In genomic region chr16:76885776-76886175, GRCh38 we compare ENCODE assay signal across 30 cellular contexts.
"Had no signal": no experiment of that assay in that cellular context is flagged by ENCODE, and none has a peak within 500 bp of the region (broad histone marks: within the 10 kb centered on the region; RNA-seq: fewer than 3 reads in every experiment).

No MANE protein-coding gene starts in this region.

- H3K27me3 ChIP-seq: ascending aorta, brain microvascular endothelial cell, dorsolateral prefrontal cortex, heart left ventricle had no signal

- H3K4me1 Mint-ChIP-seq: activated B cell treated with CpG ODN at 0.5 μM for 24 hours; activated naive CD4-positive, alpha-beta T cell treated with anti-CD3 and anti-CD28 coated beads, Interleukin-2, amount 10 ng/mL, durations not matched to agents 7 days and 5 days; activated naive CD8-positive, alpha-beta T cell treated with anti-CD3 and anti-CD28 coated beads, Interleukin-2, amount 10 ng/mL, durations not matched to agents 7 days and 5 days; central memory CD8-positive, alpha-beta T cell; endodermal cell; T-helper 17 cell had no signal

- DNase-seq: activated B cell treated with CpG ODN at 0.5 μM for 24 hours; activated CD4-positive, alpha-beta T cell treated with anti-CD3 and anti-CD28 coated beads for 48 hours; activated CD4-positive, alpha-beta T cell treated with anti-CD3 and anti-CD28 coated beads, Interleukin-2, amount 50 U/mL, for 1 hour; activated CD4-positive, alpha-beta T cell treated with anti-CD3 and anti-CD28 coated beads, Interleukin-2, amount 50 U/mL, for 48 hours; activated CD8-positive, alpha-beta memory T cell treated with anti-CD3 and anti-CD28 coated beads for 24 hours; activated CD8-positive, alpha-beta T cell treated with anti-CD3 and anti-CD28 coated beads for 36 hours; activated effector memory CD4-positive, alpha-beta T cell treated with anti-CD3 and anti-CD28 coated beads, Interleukin-2, amount 50 U/mL, for 16 hours; activated naive CD4-positive, alpha-beta T cell; activated naive CD4-positive, alpha-beta T cell treated with anti-CD3 and anti-CD28 coated beads, Interleukin-2, amount 10 ng/mL, durations not matched to agents 7 days and 5 days; activated naive CD8-positive, alpha-beta T cell treated with anti-CD3 and anti-CD28 coated beads, Interleukin-2, amount 10 ng/mL, durations not matched to agents 7 days and 5 days; activated T-cell treated with anti-CD3 and anti-CD28 coated beads, Interleukin-2, amount 50 U/mL, for 4 hours; brain microvascular endothelial cell; dorsolateral prefrontal cortex; effector memory CD4-positive, alpha-beta T cell; endodermal cell; foreskin fibroblast; heart left ventricle; T-helper 17 cell; T1000; WERI-Rb-1 had no signal

- H3K36me3 ChIP-seq: ascending aorta, brain microvascular endothelial cell, heart left ventricle, WERI-Rb-1 had no signal

- H3K4me3 ChIP-seq: ascending aorta, coronary artery, dorsolateral prefrontal cortex, heart left ventricle had no signal

- H3K27ac ChIP-seq: ascending aorta, brain microvascular endothelial cell, coronary artery, heart left ventricle, WERI-Rb-1 had no signal

- H3K4me3 Mint-ChIP-seq: activated B cell treated with CpG ODN at 0.5 μM for 24 hours; activated CD8-positive, alpha-beta T cell treated with anti-CD3 and anti-CD28 coated beads for 36 hours; activated naive CD4-positive, alpha-beta T cell treated with anti-CD3 and anti-CD28 coated beads, Interleukin-2, amount 10 ng/mL, durations not matched to agents 7 days and 5 days; activated naive CD8-positive, alpha-beta T cell treated with anti-CD3 and anti-CD28 coated beads, Interleukin-2, amount 10 ng/mL, durations not matched to agents 7 days and 5 days; activated T-cell treated with anti-CD3 and anti-CD28 coated beads, Interleukin-2, amount 50 U/mL, for 4 hours; activated T-helper 1 cell treated with anti-CD3 and anti-CD28 coated beads, Interleukin-12 subunit alpha, Interleukin-12 subunit beta, Interleukin-2, Interleukin-4 antibody, amounts not matched to agents 30 ng/mL and 10 ng/mL and 1 ng/mL, durations not matched to agents 14 hours and 24 hours and 36 hours; central memory CD8-positive, alpha-beta T cell; dendritic cell treated with granulocyte-macrophage colony-stimulating factor and Interleukin-4, amounts not matched to agents 40 ng/mL and 50 ng/mL, for 4 days; endodermal cell; T-helper 17 cell; T-helper 2 cell treated with Interferon-gamma antibody and Interleukin-4, amounts not matched to agents 5 μg/mL and 100 μg/mL, for 36 hours had no signal

- H3K9me3 Mint-ChIP-seq: activated CD8-positive, alpha-beta T cell treated with anti-CD3 and anti-CD28 coated beads for 36 hours; activated naive CD4-positive, alpha-beta T cell treated with anti-CD3 and anti-CD28 coated beads, Interleukin-2, amount 10 ng/mL, durations not matched to agents 7 days and 5 days; activated naive CD8-positive, alpha-beta T cell treated with anti-CD3 and anti-CD28 coated beads, Interleukin-2, amount 10 ng/mL, durations not matched to agents 7 days and 5 days; activated T-cell treated with anti-CD3 and anti-CD28 coated beads, Interleukin-2, amount 50 U/mL, for 4 hours; activated T-helper 1 cell treated with anti-CD3 and anti-CD28 coated beads, Interleukin-12 subunit alpha, Interleukin-12 subunit beta, Interleukin-2, Interleukin-4 antibody, amounts not matched to agents 30 ng/mL and 10 ng/mL and 1 ng/mL, durations not matched to agents 14 hours and 24 hours and 36 hours; activated T-helper 2 cell treated with anti-CD3 and anti-CD28 coated beads, Interferon-gamma antibody, Interleukin-2, Interleukin-4, amounts not matched to agents 10 μg/mL and 5 μg/mL and 100 μg/mL, durations not matched to agents 14 hours and 24 hours and 36 hours; central memory CD8-positive, alpha-beta T cell; dendritic cell treated with granulocyte-macrophage colony-stimulating factor and Interleukin-4, amounts not matched to agents 40 ng/mL and 50 ng/mL, for 4 days; endodermal cell; T-helper 2 cell treated with Interferon-gamma antibody and Interleukin-4, amounts not matched to agents 5 μg/mL and 100 μg/mL, for 36 hours had no signal

- H3K36me3 Mint-ChIP-seq: activated naive CD4-positive, alpha-beta T cell treated with anti-CD3 and anti-CD28 coated beads, Interleukin-2, amount 10 ng/mL, durations not matched to agents 7 days and 5 days; activated naive CD4-positive, alpha-beta T cell treated with anti-CD3 and anti-CD28 coated beads, Interleukin-2, amount 50 U/mL, for 72 hours; activated naive CD8-positive, alpha-beta T cell treated with anti-CD3 and anti-CD28 coated beads, Interleukin-2, amount 10 ng/mL, durations not matched to agents 7 days and 5 days had no signal

- H3K27ac Mint-ChIP-seq: activated B cell treated with CpG ODN at 0.5 μM for 24 hours; activated CD8-positive, alpha-beta T cell treated with anti-CD3 and anti-CD28 coated beads for 36 hours; activated naive CD4-positive, alpha-beta T cell treated with anti-CD3 and anti-CD28 coated beads, Interleukin-2, amount 10 ng/mL, durations not matched to agents 7 days and 5 days; activated naive CD4-positive, alpha-beta T cell treated with anti-CD3 and anti-CD28 coated beads, Interleukin-2, amount 50 U/mL, for 72 hours; activated naive CD8-positive, alpha-beta T cell treated with anti-CD3 and anti-CD28 coated beads, Interleukin-2, amount 10 ng/mL, durations not matched to agents 7 days and 5 days; activated T-helper 1 cell treated with anti-CD3 and anti-CD28 coated beads, Interleukin-12 subunit alpha, Interleukin-12 subunit beta, Interleukin-2, Interleukin-4 antibody, amounts not matched to agents 30 ng/mL and 10 ng/mL and 1 ng/mL, durations not matched to agents 14 hours and 24 hours and 36 hours; activated T-helper 2 cell treated with anti-CD3 and anti-CD28 coated beads, Interferon-gamma antibody, Interleukin-2, Interleukin-4, amounts not matched to agents 10 μg/mL and 5 μg/mL and 100 μg/mL, durations not matched to agents 14 hours and 24 hours and 36 hours; dendritic cell treated with granulocyte-macrophage colony-stimulating factor and Interleukin-4, amounts not matched to agents 40 ng/mL and 50 ng/mL, for 4 days; endodermal cell; T-helper 17 cell; T-helper 2 cell treated with Interferon-gamma antibody and Interleukin-4, amounts not matched to agents 5 μg/mL and 100 μg/mL, for 36 hours had no signal

- H3K9me3 ChIP-seq: ascending aorta, heart left ventricle had no signal

- H3K27me3 Mint-ChIP-seq: activated B cell treated with CpG ODN at 0.5 μM for 24 hours; activated CD8-positive, alpha-beta T cell treated with anti-CD3 and anti-CD28 coated beads for 36 hours; activated naive CD4-positive, alpha-beta T cell treated with anti-CD3 and anti-CD28 coated beads, Interleukin-2, amount 10 ng/mL, durations not matched to agents 7 days and 5 days; activated naive CD8-positive, alpha-beta T cell treated with anti-CD3 and anti-CD28 coated beads, Interleukin-2, amount 10 ng/mL, durations not matched to agents 7 days and 5 days; central memory CD8-positive, alpha-beta T cell; dendritic cell treated with granulocyte-macrophage colony-stimulating factor and Interleukin-4, amounts not matched to agents 40 ng/mL and 50 ng/mL, for 4 days; T-helper 17 cell had no signal

- ATAC-seq: activated CD4-positive, CD25-positive, alpha-beta regulatory T cell treated with anti-CD3 and anti-CD28 coated beads, Interleukin-2, amount 50 U/mL, for 24 hours; activated CD8-positive, alpha-beta T cell treated with anti-CD3 and anti-CD28 coated beads for 36 hours; activated naive CD4-positive, alpha-beta T cell treated with anti-CD3 and anti-CD28 coated beads, Interleukin-2, amount 50 U/mL, for 72 hours; activated T-cell treated with anti-CD3 and anti-CD28 coated beads, Interleukin-2, amount 50 U/mL, for 4 hours; esophagus mucosa; heart left ventricle; T-helper 17 cell had no signal

- H3K4me1 ChIP-seq: ascending aorta, heart left ventricle had no signal
